ENCODE assay signal across 28 cellular contexts in genomic region chr18:65227970-65228369, GRCh38.
DNase-seq lines count a peak whose midpoint lies in the region; ATAC-seq and TF ChIP-seq lines count a peak whose summit lies in the region.
"Had no signal": no experiment of that assay in that cellular context is flagged by ENCODE, and none has a peak within 500 bp of the region (broad histone marks: within the 10 kb centered on the region; RNA-seq: fewer than 3 reads in every experiment).

No MANE protein-coding gene starts in this region.

- POLR2A ChIA-PET in WTC11 (lab: Charles Lee): no interaction called here

- H4K91ac ChIP-seq in H9 (ENCODE audit: insufficient read length, low read depth, low read length): no peak overlapping the region

- H3T11ph ChIP-seq in H9 (ENCODE audit: low read length): no peak overlapping the region

- no peak overlapping the region for H2AK5ac ChIP-seq in H9 (ENCODE audit: insufficient read length, low read length)

- H3K56ac ChIP-seq in H9 (ENCODE audit: insufficient read length, low read depth, low read length): no peak overlapping the region

- no peak overlapping the region for H4K8ac ChIP-seq in H9 (replicated peaks; ENCODE audit: insufficient read length, low read depth, low read length)

- peak; percentile 58 for TF ChIP-seq CTCF in H9 (conservative IDR thresholded peaks at IDR 0.05)
- TF ChIP-seq CTCF in WTC11 (IDR thresholded peaks at IDR 0.05): no peak
- TF ChIP-seq CTCF in neural progenitor cell (IDR thresholded peaks at IDR 0.05): peak; percentile 34
- TF ChIP-seq CTCF in sigmoid colon (IDR thresholded peaks at IDR 0.05): no peak

- H3K23me2 ChIP-seq in H9 (ENCODE audit: insufficient read length, low read depth, low read length, poor library complexity, severe bottlenecking): no peaks in the 10 kb centered on the region

- DNase-seq in DMS 273 (lab: John Stamatoyannopoulos, UW; ENCODE audit: unreplicated experiment) (peak; percentile 21), DMS 273 treated with DMSO at 0.1 percent for 48 hours (lab: John Stamatoyannopoulos, UW) (no peak), H9 (no peak), WTC11 (ENCODE audit: low spot score) (no peak), neural progenitor cell (ENCODE audit: low spot score) (peak; percentile 10), sigmoid colon (no peak)
- DNase-seq: 8988T; activated CD4-positive, alpha-beta T cell treated with anti-CD3 and anti-CD28 coated beads for 1 hour; activated CD8-positive, alpha-beta memory T cell treated with anti-CD3 and anti-CD28 coated beads, Interleukin-2, amount 50 U/mL, for 48 hours; activated CD8-positive, alpha-beta T cell treated with anti-CD3 and anti-CD28 coated beads for 36 hours; activated naive CD4-positive, alpha-beta T cell treated with anti-CD3 and anti-CD28 coated beads for 36 hours; dorsolateral prefrontal cortex; HCEC 1CT; lower lobe of right lung; naive thymus-derived CD8-positive, alpha-beta T cell; NCI-H146; NCI-H2107; NCI-H446; PC-9; SK-N-SH; substantia nigra; upper lobe of left lung had no signal

- H3K4me2 ChIP-seq in H9 (ENCODE audit: insufficient read depth, insufficient read length, low read length) (no peak overlapping the region), neural progenitor cell (no peak overlapping the region)
- H3K4me2 ChIP-seq: PC-9, SK-N-SH had no signal

- no peak overlapping the region for H3K27ac ChIP-seq in H9 (ENCODE audit: insufficient read length, low read depth, low read length)
- H3K27ac ChIP-seq in neural progenitor cell: no peak overlapping the region
- H3K27ac ChIP-seq in sigmoid colon: no peak overlapping the region
- H3K27ac ChIP-seq: dorsolateral prefrontal cortex, lower lobe of right lung, PC-9, upper lobe of left lung had no signal

- H4K20me1 ChIP-seq in H9 (ENCODE audit: control insufficient read depth, insufficient read depth, insufficient read length) (no peaks in the 10 kb centered on the region), neural progenitor cell (ENCODE audit: low read depth) (no peaks in the 10 kb centered on the region)

- H3K79me2 ChIP-seq in H9 (ENCODE audit: insufficient read depth, low read length) (no peaks in the 10 kb centered on the region), neural progenitor cell (ENCODE audit: low read depth) (no peaks in the 10 kb centered on the region)

- H3K27ac Mint-ChIP-seq in H9 (no peak overlapping the region), WTC11 (no peak overlapping the region), neural progenitor cell (no peak overlapping the region)
- H3K27ac Mint-ChIP-seq: activated CD8-positive, alpha-beta T cell treated with anti-CD3 and anti-CD28 coated beads for 36 hours; activated naive CD4-positive, alpha-beta T cell treated with anti-CD3 and anti-CD28 coated beads for 36 hours; naive thymus-derived CD8-positive, alpha-beta T cell; stimulated activated memory B cell treated with anti-CD40 and anti-IgM and Interleukin-4, amounts not matched to agents 10 μg/mL and 1 μg/mL and 100 μg/mL, for 72 hours had no signal

- H3K4ac ChIP-seq in H9 (ENCODE audit: low read depth, low read length): no peak overlapping the region

- no peak for TF ChIP-seq EP300 in sigmoid colon (IDR thresholded peaks at IDR 0.05)

- H3K36me3 Mint-ChIP-seq in H9 (ENCODE audit: insufficient read depth in 1 of 3, low read depth in 3 of 3) (no peaks in the 10 kb centered on the region; a peak in 1 of 7 replicates), WTC11 (no peaks in the 10 kb centered on the region), neural progenitor cell (no peaks in the 10 kb centered on the region)
- H3K36me3 Mint-ChIP-seq: naive thymus-derived CD8-positive, alpha-beta T cell; stimulated activated memory B cell treated with anti-CD40 and anti-IgM and Interleukin-4, amounts not matched to agents 10 μg/mL and 1 μg/mL and 100 μg/mL, for 72 hours had no signal

- H3F3A ChIP-seq in neural progenitor cell (ENCODE audit: low read depth): no peaks in the 10 kb centered on the region

- no CpG with 5 or more reads among the region's 3 CpGs for WGBS in H9 (ENCODE audit: extremely low coverage, insufficient read length, low lambda C conversion rate)
- WGBS in sigmoid colon, 2 donors: 89 to 92% methylated on average over 3 of the region's 3 CpGs

- no peak overlapping the region for H2BK15ac ChIP-seq in H9 (ENCODE audit: low read depth, low read length)

- H3K27me3 Mint-ChIP-seq in H9 (ENCODE audit: low read depth) (no peaks in the 10 kb centered on the region), WTC11 (ENCODE audit: low read depth) (no peaks in the 10 kb centered on the region; the same call in 1 of the 2 replicates), neural progenitor cell (ENCODE audit: insufficient read depth, low read depth) (peaks cover 3% of the 10 kb centered on the region)
- H3K27me3 Mint-ChIP-seq: activated CD8-positive, alpha-beta T cell treated with anti-CD3 and anti-CD28 coated beads for 36 hours; central memory CD8-positive, alpha-beta T cell; naive thymus-derived CD8-positive, alpha-beta T cell; stimulated activated memory B cell treated with anti-CD40 and anti-IgM and Interleukin-4, amounts not matched to agents 10 μg/mL and 1 μg/mL and 100 μg/mL, for 72 hours had no signal

- no peak overlapping the region for H2BK12ac ChIP-seq in H9 (ENCODE audit: insufficient read length, low read depth, low read length)

- H3K9me3 ChIP-seq in H9 (ENCODE audit: control insufficient read depth, low read depth, low read length): no peaks in the 10 kb centered on the region
- no peaks in the 10 kb centered on the region for H3K9me3 ChIP-seq in neural progenitor cell (ENCODE audit: low read depth)
- no peaks in the 10 kb centered on the region for H3K9me3 ChIP-seq in sigmoid colon
- H3K9me3 ChIP-seq: lower lobe of right lung, SK-N-SH, upper lobe of left lung had no signal

- no peaks in the 10 kb centered on the region for H3K79me1 ChIP-seq in H9 (ENCODE audit: insufficient read depth, low read depth, low read length, poor library complexity, severe bottlenecking)

- no peak for TF ChIP-seq POLR2A in sigmoid colon (IDR thresholded peaks at IDR 0.05)

- no peaks in the 10 kb centered on the region; a peak in 1 of 5 replicates for H3K9me3 Mint-ChIP-seq in H9
- 0 out of 2 replicates have a peak, but pooled peaks cover 4% of the 10 kb centered on the region for H3K9me3 Mint-ChIP-seq in WTC11
- H3K9me3 Mint-ChIP-seq in neural progenitor cell: no peaks in the 10 kb centered on the region
- H3K9me3 Mint-ChIP-seq: stimulated activated memory B cell treated with anti-CD40 and anti-IgM and Interleukin-4, amounts not matched to agents 10 μg/mL and 1 μg/mL and 100 μg/mL, for 72 hours had no signal

- no peak overlapping the region for H2BK5ac ChIP-seq in H9 (ENCODE audit: insufficient read length, low read length)

- H3K4me3 ChIP-seq in neural progenitor cell (no peak overlapping the region), sigmoid colon (no peak overlapping the region)
- H3K4me3 ChIP-seq: dorsolateral prefrontal cortex, GM12878, lower lobe of right lung, PC-9, upper lobe of left lung had no signal

- ATAC-seq in WTC11 (peak; percentile 87), GM19328 (IDR thresholded peaks at IDR 0.05; ENCODE audit: unreplicated experiment) (no peak), HG02973 (IDR thresholded peaks at IDR 0.05; ENCODE audit: unreplicated experiment) (no peak)
- ATAC-seq: activated CD8-positive, alpha-beta T cell treated with anti-CD3 and anti-CD28 coated beads for 36 hours; GM12878; lower lobe of right lung; naive thymus-derived CD8-positive, alpha-beta T cell; Right ventricle myocardium inferior; stimulated activated memory B cell treated with anti-CD40 and anti-IgM and Interleukin-4, amounts not matched to agents 10 μg/mL and 1 μg/mL and 100 μg/mL, for 72 hours had no signal

- H3K18ac ChIP-seq in H9 (ENCODE audit: insufficient read length, low read depth, low read length): no peak overlapping the region

- no peaks in the 10 kb centered on the region for H3K36me3 ChIP-seq in neural progenitor cell
- no peaks in the 10 kb centered on the region for H3K36me3 ChIP-seq in sigmoid colon
- H3K36me3 ChIP-seq: lower lobe of right lung, upper lobe of left lung had no signal

- H3K4me1 ChIP-seq in H9 (ENCODE audit: insufficient read depth, low read length): no peaks in the 10 kb centered on the region
- no peaks in the 10 kb centered on the region for H3K4me1 ChIP-seq in neural progenitor cell
- no peaks in the 10 kb centered on the region for H3K4me1 ChIP-seq in sigmoid colon
- H3K4me1 ChIP-seq: lower lobe of right lung, upper lobe of left lung had no signal

- H4K5ac ChIP-seq in H9 (ENCODE audit: insufficient read length, low read depth, low read length): no peak overlapping the region

- H3K23ac ChIP-seq in H9 (ENCODE audit: insufficient read length, low read depth, low read length): no peak overlapping the region

- H3K4me1 Mint-ChIP-seq in H9 (peaks cover 0 to 3% of the 10 kb centered on the region in 2 experiments; a peak in 1 of 4 replicates), WTC11 (peaks cover 5% of the 10 kb centered on the region), neural progenitor cell (peaks cover 12% of the 10 kb centered on the region)
- H3K4me1 Mint-ChIP-seq: central memory CD8-positive, alpha-beta T cell; naive thymus-derived CD8-positive, alpha-beta T cell; stimulated activated memory B cell treated with anti-CD40 and anti-IgM and Interleukin-4, amounts not matched to agents 10 μg/mL and 1 μg/mL and 100 μg/mL, for 72 hours had no signal

- no peak overlapping the region for H3K14ac ChIP-seq in H9 (ENCODE audit: insufficient read depth, low read length)

- CTCF ChIA-PET in WTC11 (lab: Charles Lee): interaction anchor here (0.5 to 2.0 kb wide), 7 partner anchors 10 to 1192 kb away, joined by 3 to 7 read pairs (median 4); no protein-coding TSS in a partner anchor

- H3K4me3 Mint-ChIP-seq in H9 (no peak overlapping the region), WTC11 (no peak overlapping the region), neural progenitor cell (no peak overlapping the region)
- H3K4me3 Mint-ChIP-seq: activated CD8-positive, alpha-beta T cell treated with anti-CD3 and anti-CD28 coated beads for 36 hours; activated naive CD4-positive, alpha-beta T cell treated with anti-CD3 and anti-CD28 coated beads for 36 hours; central memory CD8-positive, alpha-beta T cell; naive thymus-derived CD8-positive, alpha-beta T cell; stimulated activated memory B cell treated with anti-CD40 and anti-IgM and Interleukin-4, amounts not matched to agents 10 μg/mL and 1 μg/mL and 100 μg/mL, for 72 hours had no signal

- H2BK20ac ChIP-seq in H9 (ENCODE audit: low read depth, low read length, poor library complexity, severe bottlenecking): no peak overlapping the region

- peak overlapping the region; percentile 14 for H2AFZ ChIP-seq in H9 (ENCODE audit: low read length)
- H2AFZ ChIP-seq in neural progenitor cell (replicated peaks): peak overlapping the region; percentile 68
- H2AFZ ChIP-seq: PC-9 had no signal

- no peak overlapping the region for H3K9ac ChIP-seq in H9 (ENCODE audit: extremely low read depth, insufficient read length, low read length)
- no peak overlapping the region for H3K9ac ChIP-seq in neural progenitor cell
- H3K9ac ChIP-seq: SK-N-SH had no signal

- H2BK120ac ChIP-seq in H9 (ENCODE audit: low read depth, low read length, poor library complexity, severe bottlenecking): no peak overlapping the region

- intact Hi-C loops in sigmoid colon (cut with DNase I): no loop called here

- H3K27me3 ChIP-seq in H9 (ENCODE audit: insufficient read depth, low read length): no peaks in the 10 kb centered on the region
- H3K27me3 ChIP-seq in neural progenitor cell: no peaks in the 10 kb centered on the region
- no peaks in the 10 kb centered on the region for H3K27me3 ChIP-seq in sigmoid colon
- H3K27me3 ChIP-seq: dorsolateral prefrontal cortex, upper lobe of left lung had no signal

Comparison
In these comparisons a context has a peak if more than half of its experiments do, and no peak if none do; other contexts are left out.
1. DNase-seq: peak in DMS 273 (single experiment) and neural progenitor cell (single experiment); none in DMS 273 treated with DMSO at 0.1 percent for 48 hours (single experiment), H9 (single experiment), WTC11 (single experiment) and sigmoid colon (single experiment).
2. CTCF ChIP-seq: peak in H9 (single experiment) and neural progenitor cell (single experiment); none in WTC11 (single experiment) and sigmoid colon (0 of 4).